Comparison of ENCODE assay signal across 14 cellular contexts in genomic region chr11:9150944-9151343, GRCh38. TPM values are rescaled to one million over a fixed set of nuclear protein-coding genes. Genes with fewer than 3 reads are reported as not detected.
"Had no signal": no experiment of that assay in that cellular context is flagged by ENCODE, and none has a peak within 500 bp of the region (broad histone marks: within the 10 kb centered on the region; RNA-seq: fewer than 3 reads in every experiment).

No MANE protein-coding gene starts in this region.

- H3K4me3 ChIP-seq: breast epithelium, upper lobe of left lung had no signal

- H3K9me3 Mint-ChIP-seq: activated naive CD4-positive, alpha-beta T cell treated with anti-CD3 and anti-CD28 coated beads, Interleukin-2, amount 50 U/mL, for 24 hours; immature natural killer cell; natural killer cell treated with Interleukin-12 subunit alpha and Interleukin-12 subunit beta and Interleukin-15 and Interleukin-18, amount 100 ng/mL, for 72 hours; stimulated activated naive CD8-positive, alpha-beta T cell treated with anti-CD3 and anti-CD28 coated beads, Interleukin-15, Interleukin-2, amounts not matched to agents 100 ng/mL and 50 ng/mL, for 24 hours; T-helper 2 cell treated with Interferon-gamma antibody and Interleukin-4, amounts not matched to agents 5 μg/mL and 100 μg/mL, for 36 hours had no signal

- DNase-seq: glutamatergic neuron; immature natural killer cell; left colon; occipital lobe; stimulated activated CD4-positive, alpha-beta T cell treated with anti-CD3 and anti-CD28 coated beads, Interleukin-4, amount 100 ng/mL, for 24 hours; SW 1271; upper lobe of left lung had no signal

- H3K4me1 Mint-ChIP-seq: immature natural killer cell had no signal

- H3K27ac ChIP-seq: breast epithelium, upper lobe of left lung had no signal

- H3K4me1 ChIP-seq: breast epithelium, upper lobe of left lung had no signal

- ATAC-seq: activated CD4-positive, CD25-positive, alpha-beta regulatory T cell treated with anti-CD3 and anti-CD28 coated beads, Interleukin-2, amount 50 U/mL, for 24 hours; natural killer cell treated with Interleukin-12 subunit alpha and Interleukin-12 subunit beta and Interleukin-15 and Interleukin-18, amount 100 ng/mL, for 72 hours; sciatic nerve had no signal

- H3K27me3 ChIP-seq: breast epithelium, upper lobe of left lung had no signal

- H3K27me3 Mint-ChIP-seq: activated naive CD4-positive, alpha-beta T cell treated with anti-CD3 and anti-CD28 coated beads, Interleukin-2, amount 50 U/mL, for 24 hours; natural killer cell treated with Interleukin-12 subunit alpha and Interleukin-12 subunit beta and Interleukin-15 and Interleukin-18, amount 100 ng/mL, for 72 hours; stimulated activated naive CD8-positive, alpha-beta T cell treated with anti-CD3 and anti-CD28 coated beads, Interleukin-15, Interleukin-2, amounts not matched to agents 100 ng/mL and 50 ng/mL, for 24 hours had no signal

- H3K27ac Mint-ChIP-seq: activated naive CD4-positive, alpha-beta T cell treated with anti-CD3 and anti-CD28 coated beads, Interleukin-2, amount 50 U/mL, for 24 hours; immature natural killer cell; natural killer cell treated with Interleukin-12 subunit alpha and Interleukin-12 subunit beta and Interleukin-15 and Interleukin-18, amount 100 ng/mL, for 72 hours; stimulated activated naive CD8-positive, alpha-beta T cell treated with anti-CD3 and anti-CD28 coated beads, Interleukin-15, Interleukin-2, amounts not matched to agents 100 ng/mL and 50 ng/mL, for 24 hours; T-helper 2 cell treated with Interferon-gamma antibody and Interleukin-4, amounts not matched to agents 5 μg/mL and 100 μg/mL, for 36 hours had no signal

- H3K4me3 Mint-ChIP-seq: activated naive CD4-positive, alpha-beta T cell treated with anti-CD3 and anti-CD28 coated beads, Interleukin-2, amount 50 U/mL, for 24 hours; immature natural killer cell; natural killer cell treated with Interleukin-12 subunit alpha and Interleukin-12 subunit beta and Interleukin-15 and Interleukin-18, amount 100 ng/mL, for 72 hours; stimulated activated naive CD8-positive, alpha-beta T cell treated with anti-CD3 and anti-CD28 coated beads, Interleukin-15, Interleukin-2, amounts not matched to agents 100 ng/mL and 50 ng/mL, for 24 hours; T-helper 2 cell treated with Interferon-gamma antibody and Interleukin-4, amounts not matched to agents 5 μg/mL and 100 μg/mL, for 36 hours had no signal

RNA-seq across cellular contexts. Expression of gene SCUBE2, which starts 59.5 kb away (rescaled TPM):
- polyA plus RNA-seq: immature natural killer cell had no signal
